9 cellular contexts compared by ENCODE assay signal in genomic region chr3:119588112-119588511, GRCh38. TPM values are rescaled to one million over a fixed set of nuclear protein-coding genes. Genes with fewer than 3 reads are reported as not detected.
A peak's percentile ranks its signal among the peaks of the same experiment; 100 is the strongest.
DNase-seq lines count a peak whose midpoint lies in the region; ATAC-seq and TF ChIP-seq lines count a peak whose summit lies in the region.
"Had no signal": no experiment of that assay in that cellular context is flagged by ENCODE, and none has a peak within 500 bp of the region (broad histone marks: within the 10 kb centered on the region; RNA-seq: fewer than 3 reads in every experiment).

No MANE protein-coding gene starts in this region.

- H3K27ac ChIP-seq in right atrium auricular region = no peak overlapping the region
- H3K27ac ChIP-seq in tibial artery = no peak overlapping the region

- peak overlapping the region; percentile 14 for H3K27ac Mint-ChIP-seq in activated T-cell treated with anti-CD3 and anti-CD28 coated beads, Interleukin-2, amount 50 U/mL, for 72 hours
- no peak overlapping the region for H3K27ac Mint-ChIP-seq in activated T-cell treated with anti-CD3 and anti-CD28 coated beads, Interleukin-2, amount 50 U/mL, for 24 hours

- H3K4me3 Mint-ChIP-seq in activated T-cell treated with anti-CD3 and anti-CD28 coated beads, Interleukin-2, amount 50 U/mL, for 72 hours = peak overlapping the region in 1 of 2 donors; percentile 6
- H3K4me3 Mint-ChIP-seq in activated T-cell treated with anti-CD3 and anti-CD28 coated beads, Interleukin-2, amount 50 U/mL, for 24 hours = no peak overlapping the region

- H3K4me1 ChIP-seq in right atrium auricular region (no peaks in the 10 kb centered on the region), tibial artery (no peaks in the 10 kb centered on the region)

- peaks cover 37% of the 10 kb centered on the region for H3K27me3 Mint-ChIP-seq in activated T-cell treated with anti-CD3 and anti-CD28 coated beads, Interleukin-2, amount 50 U/mL, for 72 hours (ENCODE audit: low read depth)
- H3K27me3 Mint-ChIP-seq in activated T-cell treated with anti-CD3 and anti-CD28 coated beads, Interleukin-2, amount 50 U/mL, for 24 hours = peaks cover 22% of the 10 kb centered on the region

- intact Hi-C loops in tibial artery (cut with DNase I; ENCODE audit: low total_unique reads) = no loop called here

- no peaks in the 10 kb centered on the region for H3K27me3 ChIP-seq in right atrium auricular region
- H3K27me3 ChIP-seq in tibial artery = no peaks in the 10 kb centered on the region
- no peaks in the 10 kb centered on the region for H3K27me3 ChIP-seq in H7 (ENCODE audit: control insufficient read depth, insufficient read depth, low read length)

- DNase-seq in activated T-cell treated with anti-CD3 and anti-CD28 coated beads, Interleukin-2, amount 50 U/mL, for 72 hours = no peak
- DNase-seq in activated T-cell treated with anti-CD3 and anti-CD28 coated beads, Interleukin-2, amount 50 U/mL, for 24 hours = no peak
- DNase-seq in NOMO-1 treated with DMSO at 0.1 percent for 48 hours (lab: John Stamatoyannopoulos, UW; ENCODE audit: unreplicated experiment) (peak; percentile 78), right atrium auricular region (ENCODE audit: low spot score) (peak; percentile 73), tibial artery (peak; percentile 42 to 69), H7 (no peak), GDM1 (lab: John Stamatoyannopoulos, UW) (no peak)
- DNase-seq: islet precursor cell had no signal

- peaks cover 0 to 1% of the 10 kb centered on the region in 2 donors for H3K9me3 Mint-ChIP-seq in activated T-cell treated with anti-CD3 and anti-CD28 coated beads, Interleukin-2, amount 50 U/mL, for 72 hours
- peaks cover 2% of the 10 kb centered on the region for H3K9me3 Mint-ChIP-seq in activated T-cell treated with anti-CD3 and anti-CD28 coated beads, Interleukin-2, amount 50 U/mL, for 24 hours

- H3K36me3 ChIP-seq in right atrium auricular region (peaks cover 3% of the 10 kb centered on the region), tibial artery (peaks cover 0 to 5% (median 5%) of the 10 kb centered on the region in 3 donors), H7 (replicated peaks; ENCODE audit: control insufficient read depth, insufficient read depth, low read length) (no peaks in the 10 kb centered on the region)

- H3K9me3 ChIP-seq in right atrium auricular region (no peaks in the 10 kb centered on the region), tibial artery (no peaks in the 10 kb centered on the region)

- TF ChIP-seq CTCF in right atrium auricular region (IDR thresholded peaks at IDR 0.05) = no peak
- no peak for TF ChIP-seq CTCF in tibial artery (IDR thresholded peaks at IDR 0.05)

- peaks cover 6 to 7% of the 10 kb centered on the region in 2 donors for H3K36me3 Mint-ChIP-seq in activated T-cell treated with anti-CD3 and anti-CD28 coated beads, Interleukin-2, amount 50 U/mL, for 72 hours (ENCODE audit: insufficient read depth in 2 of 2)
- H3K36me3 Mint-ChIP-seq in activated T-cell treated with anti-CD3 and anti-CD28 coated beads, Interleukin-2, amount 50 U/mL, for 24 hours (ENCODE audit: low read depth) = no peaks in the 10 kb centered on the region

- H3K4me1 Mint-ChIP-seq in activated T-cell treated with anti-CD3 and anti-CD28 coated beads, Interleukin-2, amount 50 U/mL, for 72 hours (ENCODE audit: low read depth) = peaks cover 21% of the 10 kb centered on the region
- H3K4me1 Mint-ChIP-seq in activated T-cell treated with anti-CD3 and anti-CD28 coated beads, Interleukin-2, amount 50 U/mL, for 24 hours (ENCODE audit: low read depth) = peaks cover 15% of the 10 kb centered on the region

- peak in 1 of 2 donors; percentile 25 for ATAC-seq in activated T-cell treated with anti-CD3 and anti-CD28 coated beads, Interleukin-2, amount 50 U/mL, for 72 hours (replicated peaks in 1 of 2)
- no peak for ATAC-seq in HG03460 (IDR thresholded peaks at IDR 0.05; ENCODE audit: unreplicated experiment)

- H3K4me3 ChIP-seq in right atrium auricular region (no peak overlapping the region), tibial artery (no peak overlapping the region), H7 (ENCODE audit: insufficient read depth, low read depth, low read length) (no peak overlapping the region)

RNA-seq across cellular contexts. Expression of gene ADPRH, which starts 8.8 kb away (rescaled TPM):
- 10 to 100 TPM in 1 of 2 donors, 1 to 10 TPM in 1; 6.3 to 13.8 TPM for total RNA-seq in activated T-cell treated with anti-CD3 and anti-CD28 coated beads, Interleukin-2, amount 50 U/mL, for 72 hours
- total RNA-seq in right atrium auricular region = 1 to 10 TPM; 7.5 to 9.7 TPM
- total RNA-seq in H7 (2014; rRNA removed; shearing (Covaris generic)) = 0.96 and 2.9 TPM in 2 replicates

RNA-seq across cellular contexts. Expression of gene PLA1A, which starts 9.6 kb away (rescaled TPM):
- total RNA-seq in activated T-cell treated with anti-CD3 and anti-CD28 coated beads, Interleukin-2, amount 50 U/mL, for 72 hours = 1 to 10 TPM in 1 of 2 donors, under 1 TPM in 1; 0.79 to 1.2 TPM
- 10 to 100 TPM in 1 of 2 donors, 1 to 10 TPM in 1; 6.7 to 11.6 TPM for total RNA-seq in right atrium auricular region
- not detected in 2 replicates for total RNA-seq in H7 (2014; rRNA removed; shearing (Covaris generic))

RNA-seq across cellular contexts. Expression of gene CD80, which starts 28.7 kb away (rescaled TPM):
- 10 to 100 TPM in 1 of 2 donors, 1 to 10 TPM in 1; 8.3 to 11.9 TPM for total RNA-seq in activated T-cell treated with anti-CD3 and anti-CD28 coated beads, Interleukin-2, amount 50 U/mL, for 72 hours
- under 1 TPM; 0.20 to 0.67 TPM for total RNA-seq in right atrium auricular region
- total RNA-seq in H7 (2014; rRNA removed; shearing (Covaris generic)) = not detected in 2 replicates

Comparison
In these comparisons a context has a peak if more than half of its experiments do, and no peak if none do; other contexts are left out.
1. DNase-seq: peak in NOMO-1 treated with DMSO at 0.1 percent for 48 hours (single experiment), right atrium auricular region (single experiment) and tibial artery (2 of 2); none in activated T-cell treated with anti-CD3 and anti-CD28 coated beads, Interleukin-2, amount 50 U/mL, for 72 hours (0 of 2), activated T-cell treated with anti-CD3 and anti-CD28 coated beads, Interleukin-2, amount 50 U/mL, for 24 hours (single experiment), H7 (single experiment) and GDM1 (single experiment).